Comparison of ENCODE assay signal across 26 cellular contexts in the genomic region with DNA sequence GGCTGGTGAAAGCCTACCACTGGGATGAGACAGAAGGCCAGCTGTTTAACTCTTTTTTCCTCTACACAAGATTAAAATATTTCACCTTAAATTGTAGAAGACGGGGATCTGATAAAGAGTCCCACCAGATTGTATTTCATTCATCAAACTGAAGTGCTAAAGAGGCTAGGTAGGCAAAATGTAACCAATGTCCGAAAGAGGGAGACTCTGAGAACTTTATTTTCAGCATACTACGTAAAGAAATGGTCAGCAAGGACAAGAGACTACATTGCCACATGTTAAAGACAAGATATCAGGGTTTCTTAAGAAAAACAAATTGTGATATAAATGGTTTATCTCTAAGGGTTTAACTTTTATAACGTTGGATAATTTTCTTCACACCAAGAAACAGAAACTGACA.
"Had no signal": no experiment of that assay in that cellular context is flagged by ENCODE, and none has a peak within 500 bp of the region (broad histone marks: within the 10 kb centered on the region; RNA-seq: fewer than 3 reads in every experiment).

No MANE protein-coding gene starts in this region.

- H3K4me3 Mint-ChIP-seq: activated CD4-positive, alpha-beta T cell treated with anti-CD3 and anti-CD28 coated beads, Interleukin-2, amount 10 ng/mL, durations not matched to agents 7 days and 5 days; activated CD8-positive, alpha-beta T cell treated with anti-CD3 and anti-CD28 coated beads, Interleukin-2, amount 10 ng/mL, durations not matched to agents 7 days and 5 days; activated naive CD8-positive, alpha-beta T cell treated with anti-CD3 and anti-CD28 coated beads for 36 hours; activated T-cell treated with anti-CD3 and anti-CD28 coated beads, Interleukin-2, amount 50 U/mL, for 24 hours; central memory CD8-positive, alpha-beta T cell; naive thymus-derived CD4-positive, alpha-beta T cell; neural crest cell; stimulated activated effector memory CD8-positive, alpha-beta T cell treated with anti-CD3 and anti-CD28 coated beads, Interleukin-12 subunit alpha, Interleukin-12 subunit beta, amount 100 ng/mL, for 72 hours; stimulated activated naive CD8-positive, alpha-beta T cell treated with anti-CD3 and anti-CD28 coated beads, Interleukin-15, amount 100 ng/mL, for 72 hours had no signal

- H3K9me3 Mint-ChIP-seq: activated CD4-positive, alpha-beta T cell treated with anti-CD3 and anti-CD28 coated beads, Interleukin-2, amount 10 ng/mL, durations not matched to agents 7 days and 5 days; activated T-cell treated with anti-CD3 and anti-CD28 coated beads, Interleukin-2, amount 50 U/mL, for 24 hours; activated T-helper 2 cell treated with anti-CD3 and anti-CD28 coated beads, Interferon-gamma antibody, Interleukin-2, Interleukin-4, amounts not matched to agents 10 μg/mL and 5 μg/mL and 100 μg/mL, durations not matched to agents 14 hours and 24 hours and 36 hours; central memory CD8-positive, alpha-beta T cell; neural crest cell; stimulated activated effector memory CD8-positive, alpha-beta T cell treated with anti-CD3 and anti-CD28 coated beads, Interleukin-12 subunit alpha, Interleukin-12 subunit beta, amount 100 ng/mL, for 72 hours; stimulated activated naive CD8-positive, alpha-beta T cell treated with anti-CD3 and anti-CD28 coated beads, Interleukin-15, amount 100 ng/mL, for 72 hours had no signal

- H3K36me3 Mint-ChIP-seq: activated naive CD8-positive, alpha-beta T cell treated with anti-CD3 and anti-CD28 coated beads for 36 hours; stimulated activated effector memory CD8-positive, alpha-beta T cell treated with anti-CD3 and anti-CD28 coated beads, Interleukin-12 subunit alpha, Interleukin-12 subunit beta, amount 100 ng/mL, for 72 hours had no signal

- H3K27me3 Mint-ChIP-seq: activated CD4-positive, alpha-beta T cell treated with anti-CD3 and anti-CD28 coated beads, Interleukin-2, amount 10 ng/mL, durations not matched to agents 7 days and 5 days; activated naive CD8-positive, alpha-beta T cell treated with anti-CD3 and anti-CD28 coated beads for 36 hours had no signal

- H3K4me1 Mint-ChIP-seq: activated CD4-positive, alpha-beta T cell treated with anti-CD3 and anti-CD28 coated beads, Interleukin-2, amount 10 ng/mL, durations not matched to agents 7 days and 5 days; activated naive CD8-positive, alpha-beta T cell treated with anti-CD3 and anti-CD28 coated beads for 36 hours; central memory CD8-positive, alpha-beta T cell; naive thymus-derived CD4-positive, alpha-beta T cell; neural crest cell; stimulated activated effector memory CD8-positive, alpha-beta T cell treated with anti-CD3 and anti-CD28 coated beads, Interleukin-12 subunit alpha, Interleukin-12 subunit beta, amount 100 ng/mL, for 72 hours; stimulated activated naive CD8-positive, alpha-beta T cell treated with anti-CD3 and anti-CD28 coated beads, Interleukin-15, amount 100 ng/mL, for 72 hours had no signal

- H3K36me3 ChIP-seq: breast epithelium, lower lobe of right lung, tibial nerve, WERI-Rb-1 had no signal

- H3K9me3 ChIP-seq: breast epithelium, lower lobe of right lung, tibial nerve had no signal

- H3K4me1 ChIP-seq: breast epithelium, foreskin keratinocyte, lower lobe of right lung, tibial nerve had no signal

- ATAC-seq: activated CD8-positive, alpha-beta T cell treated with anti-CD3 and anti-CD28 coated beads, Interleukin-2, amount 10 ng/mL, durations not matched to agents 7 days and 5 days; foreskin keratinocyte; lower lobe of right lung; naive thymus-derived CD4-positive, alpha-beta T cell; sciatic nerve; stimulated activated effector memory CD8-positive, alpha-beta T cell treated with anti-CD3 and anti-CD28 coated beads, Interleukin-12 subunit alpha, Interleukin-12 subunit beta, amount 100 ng/mL, for 72 hours; stimulated activated naive CD8-positive, alpha-beta T cell treated with anti-CD3 and anti-CD28 coated beads, Interleukin-15, amount 100 ng/mL, for 72 hours had no signal

- DNase-seq: activated CD4-positive, alpha-beta T cell treated with anti-CD3 and anti-CD28 coated beads, Interleukin-2, amount 10 ng/mL, durations not matched to agents 7 days and 5 days; activated CD4-positive, CD25-positive, alpha-beta regulatory T cell treated with anti-CD3 and anti-CD28 coated beads, Interleukin-2, amount 50 U/mL, for 72 hours; activated CD8-positive, alpha-beta T cell treated with anti-CD3 and anti-CD28 coated beads, Interleukin-2, amount 10 ng/mL, durations not matched to agents 7 days and 5 days; activated naive CD4-positive, alpha-beta T cell treated with Interleukin-2 at 50 U/mL for 16 hours; activated naive CD8-positive, alpha-beta T cell treated with anti-CD3 and anti-CD28 coated beads for 36 hours; activated T-cell treated with anti-CD3 and anti-CD28 coated beads, Interleukin-2, amount 50 U/mL, for 24 hours; effector memory CD4-positive, alpha-beta T cell; foreskin keratinocyte; kidney; lower lobe of right lung; naive thymus-derived CD4-positive, alpha-beta T cell; occipital lobe; posterior cingulate gyrus; small intestine; stimulated activated CD4-positive, alpha-beta T cell treated with anti-CD3 and anti-CD28 coated beads, Interleukin-2, amount 100 ng/mL, for 24 hours; stimulated activated naive CD8-positive, alpha-beta T cell treated with anti-CD3 and anti-CD28 coated beads, Interleukin-15, amount 100 ng/mL, for 72 hours; WERI-Rb-1 had no signal

- H3K27ac Mint-ChIP-seq: activated CD4-positive, alpha-beta T cell treated with anti-CD3 and anti-CD28 coated beads, Interleukin-2, amount 10 ng/mL, durations not matched to agents 7 days and 5 days; activated CD8-positive, alpha-beta T cell treated with anti-CD3 and anti-CD28 coated beads, Interleukin-2, amount 10 ng/mL, durations not matched to agents 7 days and 5 days; activated naive CD8-positive, alpha-beta T cell treated with anti-CD3 and anti-CD28 coated beads for 36 hours; activated T-cell treated with anti-CD3 and anti-CD28 coated beads, Interleukin-2, amount 50 U/mL, for 24 hours; activated T-helper 2 cell treated with anti-CD3 and anti-CD28 coated beads, Interferon-gamma antibody, Interleukin-2, Interleukin-4, amounts not matched to agents 10 μg/mL and 5 μg/mL and 100 μg/mL, durations not matched to agents 14 hours and 24 hours and 36 hours; naive thymus-derived CD4-positive, alpha-beta T cell; stimulated activated effector memory CD8-positive, alpha-beta T cell treated with anti-CD3 and anti-CD28 coated beads, Interleukin-12 subunit alpha, Interleukin-12 subunit beta, amount 100 ng/mL, for 72 hours; stimulated activated naive CD8-positive, alpha-beta T cell treated with anti-CD3 and anti-CD28 coated beads, Interleukin-15, amount 100 ng/mL, for 72 hours had no signal

- H3K27ac ChIP-seq: breast epithelium, foreskin keratinocyte, lower lobe of right lung, tibial nerve, WERI-Rb-1 had no signal

- H3K27me3 ChIP-seq: breast epithelium, foreskin keratinocyte, tibial nerve had no signal

- H3K4me3 ChIP-seq: breast epithelium, lower lobe of right lung, tibial nerve had no signal

- FAIRE-seq: colon, kidney, small intestine, TTC549 had no signal
